ENCODE assay signal across 8 cellular contexts in the genomic region with DNA sequence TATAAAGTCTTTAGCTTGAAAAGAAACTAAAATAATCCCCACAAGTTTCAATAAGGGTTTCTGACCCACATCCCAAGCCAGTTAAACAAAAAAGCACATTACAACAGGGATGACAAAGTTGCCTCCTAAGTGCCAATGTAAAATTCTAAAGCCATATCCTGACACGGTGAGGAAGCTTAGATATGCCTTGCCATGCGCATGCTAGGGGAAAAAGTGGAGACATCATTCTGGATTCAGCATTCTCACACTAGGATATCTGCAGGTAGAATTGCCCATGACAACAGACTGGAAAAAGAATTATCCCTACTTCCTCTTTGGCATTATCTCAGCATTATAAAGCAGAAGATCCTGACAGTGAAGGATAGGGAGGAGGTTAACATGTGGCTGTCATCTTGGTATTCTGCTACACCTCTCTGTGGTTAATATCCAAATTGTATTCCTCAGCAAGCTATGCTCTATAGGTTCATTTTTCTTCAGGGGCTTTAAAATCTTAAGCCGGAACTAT. TPM values are rescaled to one million over a fixed set of nuclear protein-coding genes. Genes with fewer than 3 reads are reported as not detected.
DNase-seq lines count a peak whose midpoint lies in the region; TF ChIP-seq lines count a peak whose summit lies in the region.

No MANE protein-coding gene starts in this region.

- peaks cover 27 to 30% of the 10 kb centered on the region in 2 donors for H3K4me1 ChIP-seq in muscle layer of duodenum (ENCODE audit: control insufficient read depth in 1 of 2, insufficient read depth in 2 of 2, low read length in 2 of 2)

- H3K27me3 ChIP-seq in muscle layer of duodenum (ENCODE audit: low read depth, low read length), result no peaks in the 10 kb centered on the region

- intact Hi-C loops in CD14-positive monocyte (cut with micrococcal nuclease), result loop anchor here in 1 of 2 donors (10.0 kb wide), 1 partner anchor 117 kb away; no protein-coding TSS in a partner anchor

- peaks cover 0 to 13% (median 3%) of the 10 kb centered on the region in 7 donors for H3K9me3 Mint-ChIP-seq in CD14-positive monocyte
- peaks cover 0 to 4% (median 0%) of the 10 kb centered on the region in 5 experiments for H3K9me3 Mint-ChIP-seq in brain

- H3K9me3 ChIP-seq in KOPT-K1 (ENCODE audit: insufficient read depth, low read length, poor library complexity, severe bottlenecking), result no peaks in the 10 kb centered on the region
- no peaks in the 10 kb centered on the region for H3K9me3 ChIP-seq in muscle layer of duodenum (ENCODE audit: control insufficient read depth in 1 of 2, low read length in 2 of 2)

- H3K36me3 ChIP-seq in KOPT-K1 (ENCODE audit: insufficient read depth, low read length) (peaks cover 35% of the 10 kb centered on the region), muscle layer of duodenum (ENCODE audit: control insufficient read depth in 1 of 2, insufficient read depth in 2 of 2, low read length in 2 of 2) (peaks cover 11 to 17% of the 10 kb centered on the region in 2 donors)

- H3K4me1 Mint-ChIP-seq in CD14-positive monocyte (peaks cover 53% of the 10 kb centered on the region), brain (peaks cover 73% of the 10 kb centered on the region)

- H3K27me3 Mint-ChIP-seq in CD14-positive monocyte (ENCODE audit: low read depth in 3 of 3) (peaks cover 0 to 9% (median 2%) of the 10 kb centered on the region in 3 donors), brain (peaks cover 54% of the 10 kb centered on the region)

- DNase-seq in CD14-positive monocyte (ENCODE audit: low spot score), result no peak
- no peak for DNase-seq in NOMO-1 (lab: John Stamatoyannopoulos, UW; ENCODE audit: unreplicated experiment in 2 of 2)
- DNase-seq in middle frontal gyrus (ENCODE audit: extremely low spot score, low spot score), result no peak
- no peak for DNase-seq in germinal center (ENCODE audit: low spot score)
- DNase-seq in NCI-H2196 treated with DMSO at 0.1 percent for 48 hours (lab: John Stamatoyannopoulos, UW; ENCODE audit: unreplicated experiment), result no peak

- H3K4me3 ChIP-seq in muscle layer of duodenum (ENCODE audit: low read depth in 1 of 2, low read length in 2 of 2), result peak overlapping the region; percentile 13 to 40

- H3K27ac ChIP-seq in KOPT-K1 (ENCODE audit: low read depth, low read length, poor library complexity, severe bottlenecking) (peak overlapping the region; percentile 52), muscle layer of duodenum (ENCODE audit: low read length) (peak overlapping the region; percentile 79)

- H3K36me3 Mint-ChIP-seq in CD14-positive monocyte (peaks cover 46 to 57% of the 10 kb centered on the region in 2 donors), brain (peaks cover 25% of the 10 kb centered on the region)

- peak overlapping the region; percentile 90 to 95 (median 94) for H3K27ac Mint-ChIP-seq in CD14-positive monocyte
- peak overlapping the region in 4 of 5 experiments; percentile 9 to 94 (median 46) for H3K27ac Mint-ChIP-seq in brain

- peak overlapping the region; percentile 62 to 99 for H3K4me3 Mint-ChIP-seq in CD14-positive monocyte
- peak overlapping the region in 3 of 5 experiments; percentile 45 to 95 (median 92) for H3K4me3 Mint-ChIP-seq in brain

- TF ChIP-seq CTCF in CD14-positive monocyte (IDR thresholded peaks at IDR 0.05), result no peak
- no peak for TF ChIP-seq CTCF in brain (conservative IDR thresholded peaks at IDR 0.05)

RNA-seq across cellular contexts. Expression of gene DUSP6, which starts 4.9 kb away (rescaled TPM):
- polyA plus RNA-seq in CD14-positive monocyte (100 to 1,000 TPM; 653 to 880 TPM), brain (ENCODE audit: insufficient read depth, low read depth, low replicate concordance) (14.8 TPM)

Comparison
In these comparisons a context has a peak if more than half of its experiments do, and no peak if none do; other contexts are left out.
1. RNA of gene DUSP6, which starts 4.9 kb away (polyA plus RNA-seq): 653 to 880 TPM in CD14-positive monocyte; 14.8 TPM in brain (single experiment); every median in the first group is over 10 times any median in the second.